2 cellular contexts compared by ENCODE assay signal in the genomic region with DNA sequence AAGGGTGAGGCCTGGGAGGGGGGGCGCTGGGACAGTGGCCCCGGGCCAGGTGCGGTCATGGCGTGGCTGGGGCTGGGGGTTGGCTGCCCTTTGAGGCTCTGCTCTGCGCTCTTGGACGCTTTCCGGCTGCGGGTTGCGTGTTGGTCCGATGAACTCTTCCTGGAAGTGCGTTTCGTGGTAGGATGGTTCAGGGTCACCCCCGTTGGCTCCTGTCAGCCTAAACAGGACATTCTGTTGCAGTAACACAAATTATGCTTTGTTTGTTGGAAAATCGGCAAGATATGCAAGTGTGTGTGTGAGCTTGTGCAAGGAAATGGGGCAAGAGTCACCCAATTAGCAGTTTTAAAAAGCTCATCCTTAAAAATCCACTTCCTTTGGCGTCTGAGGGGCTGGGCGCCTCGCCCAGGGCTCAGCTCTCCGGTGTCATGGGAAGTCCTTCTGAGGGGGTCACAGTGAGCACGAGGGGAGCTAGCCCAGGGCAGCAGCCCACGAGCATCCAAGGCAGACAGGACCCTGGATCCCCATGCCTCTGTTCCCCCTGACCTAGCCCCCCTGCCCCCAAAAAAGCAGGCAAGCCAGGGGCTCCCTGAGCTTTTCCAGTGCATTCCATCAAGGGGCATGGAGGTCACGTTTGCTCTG.
TF ChIP-seq lines count a peak whose summit lies in the region.

No MANE protein-coding gene starts in this region.

TF ChIP-seq in SK-N-SH, 30 proteins besides CTCF, POLR2A, EP300 and RAD21:
- TF ChIP-seq FOXM1 (IDR thresholded peaks at IDR 0.05; ENCODE audit: low read depth): no peak
- no peak for TF ChIP-seq YY1 (IDR thresholded peaks at IDR 0.05; ENCODE audit: low read depth)
- TF ChIP-seq, protein P1, sequence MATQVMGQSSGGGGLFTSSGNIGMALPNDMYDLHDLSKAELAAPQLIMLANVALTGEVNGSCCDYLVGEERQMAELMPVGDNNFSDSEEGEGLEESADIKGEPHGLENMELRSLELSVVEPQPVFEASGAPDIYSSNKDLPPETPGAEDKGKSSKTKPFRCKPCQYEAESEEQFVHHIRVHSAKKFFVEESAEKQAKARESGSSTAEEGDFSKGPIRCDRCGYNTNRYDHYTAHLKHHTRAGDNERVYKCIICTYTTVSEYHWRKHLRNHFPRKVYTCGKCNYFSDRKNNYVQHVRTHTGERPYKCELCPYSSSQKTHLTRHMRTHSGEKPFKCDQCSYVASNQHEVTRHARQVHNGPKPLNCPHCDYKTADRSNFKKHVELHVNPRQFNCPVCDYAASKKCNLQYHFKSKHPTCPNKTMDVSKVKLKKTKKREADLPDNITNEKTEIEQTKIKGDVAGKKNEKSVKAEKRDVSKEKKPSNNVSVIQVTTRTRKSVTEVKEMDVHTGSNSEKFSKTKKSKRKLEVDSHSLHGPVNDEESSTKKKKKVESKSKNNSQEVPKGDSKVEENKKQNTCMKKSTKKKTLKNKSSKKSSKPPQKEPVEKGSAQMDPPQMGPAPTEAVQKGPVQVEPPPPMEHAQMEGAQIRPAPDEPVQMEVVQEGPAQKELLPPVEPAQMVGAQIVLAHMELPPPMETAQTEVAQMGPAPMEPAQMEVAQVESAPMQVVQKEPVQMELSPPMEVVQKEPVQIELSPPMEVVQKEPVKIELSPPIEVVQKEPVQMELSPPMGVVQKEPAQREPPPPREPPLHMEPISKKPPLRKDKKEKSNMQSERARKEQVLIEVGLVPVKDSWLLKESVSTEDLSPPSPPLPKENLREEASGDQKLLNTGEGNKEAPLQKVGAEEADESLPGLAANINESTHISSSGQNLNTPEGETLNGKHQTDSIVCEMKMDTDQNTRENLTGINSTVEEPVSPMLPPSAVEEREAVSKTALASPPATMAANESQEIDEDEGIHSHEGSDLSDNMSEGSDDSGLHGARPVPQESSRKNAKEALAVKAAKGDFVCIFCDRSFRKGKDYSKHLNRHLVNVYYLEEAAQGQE (IDR thresholded peaks at IDR 0.05; ENCODE audit: low read depth, low read length): no peak
- TF ChIP-seq RXRA (IDR thresholded peaks at IDR 0.05; ENCODE audit: borderline replicate concordance, low read depth): no peak
- no peak for TF ChIP-seq TAF1 (IDR thresholded peaks at IDR 0.05; ENCODE audit: borderline replicate concordance, low read depth, low read length)
- no peak for TF ChIP-seq TCF12 (IDR thresholded peaks at IDR 0.05)
- TF ChIP-seq JUND (IDR thresholded peaks at IDR 0.05): no peak
- no peak for TF ChIP-seq FOXJ3 (CRISPR knock-in tag; IDR thresholded peaks at IDR 0.05)
- TF ChIP-seq SMC3 (IDR thresholded peaks at IDR 0.05; ENCODE audit: low read depth, low read length): no peak
- TF ChIP-seq POLR2AphosphoS5 (IDR thresholded peaks at IDR 0.05; ENCODE audit: low read depth, low read length): no peak

TF ChIP-seq in SK-N-SH treated with all-trans-retinoic acid at 6 μM for 48 hours, 23 proteins besides CTCF, POLR2A, EP300 and RAD21:
- TF ChIP-seq, protein P2, sequence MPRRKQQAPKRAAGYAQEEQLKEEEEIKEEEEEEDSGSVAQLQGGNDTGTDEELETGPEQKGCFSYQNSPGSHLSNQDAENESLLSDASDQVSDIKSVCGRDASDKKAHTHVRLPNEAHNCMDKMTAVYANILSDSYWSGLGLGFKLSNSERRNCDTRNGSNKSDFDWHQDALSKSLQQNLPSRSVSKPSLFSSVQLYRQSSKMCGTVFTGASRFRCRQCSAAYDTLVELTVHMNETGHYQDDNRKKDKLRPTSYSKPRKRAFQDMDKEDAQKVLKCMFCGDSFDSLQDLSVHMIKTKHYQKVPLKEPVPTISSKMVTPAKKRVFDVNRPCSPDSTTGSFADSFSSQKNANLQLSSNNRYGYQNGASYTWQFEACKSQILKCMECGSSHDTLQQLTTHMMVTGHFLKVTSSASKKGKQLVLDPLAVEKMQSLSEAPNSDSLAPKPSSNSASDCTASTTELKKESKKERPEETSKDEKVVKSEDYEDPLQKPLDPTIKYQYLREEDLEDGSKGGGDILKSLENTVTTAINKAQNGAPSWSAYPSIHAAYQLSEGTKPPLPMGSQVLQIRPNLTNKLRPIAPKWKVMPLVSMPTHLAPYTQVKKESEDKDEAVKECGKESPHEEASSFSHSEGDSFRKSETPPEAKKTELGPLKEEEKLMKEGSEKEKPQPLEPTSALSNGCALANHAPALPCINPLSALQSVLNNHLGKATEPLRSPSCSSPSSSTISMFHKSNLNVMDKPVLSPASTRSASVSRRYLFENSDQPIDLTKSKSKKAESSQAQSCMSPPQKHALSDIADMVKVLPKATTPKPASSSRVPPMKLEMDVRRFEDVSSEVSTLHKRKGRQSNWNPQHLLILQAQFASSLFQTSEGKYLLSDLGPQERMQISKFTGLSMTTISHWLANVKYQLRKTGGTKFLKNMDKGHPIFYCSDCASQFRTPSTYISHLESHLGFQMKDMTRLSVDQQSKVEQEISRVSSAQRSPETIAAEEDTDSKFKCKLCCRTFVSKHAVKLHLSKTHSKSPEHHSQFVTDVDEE (CRISPR knock-in tag; IDR thresholded peaks at IDR 0.05): no peak
- TF ChIP-seq CSRNP3 (CRISPR knock-in tag; IDR thresholded peaks at IDR 0.05) (no peak), ZC3H10 (CRISPR knock-in tag; IDR thresholded peaks at IDR 0.05) (no peak), POU6F1 (CRISPR knock-in tag; IDR thresholded peaks at IDR 0.05; ENCODE audit: borderline replicate concordance, low read depth) (no peak)
- TF ChIP-seq, protein P3, sequence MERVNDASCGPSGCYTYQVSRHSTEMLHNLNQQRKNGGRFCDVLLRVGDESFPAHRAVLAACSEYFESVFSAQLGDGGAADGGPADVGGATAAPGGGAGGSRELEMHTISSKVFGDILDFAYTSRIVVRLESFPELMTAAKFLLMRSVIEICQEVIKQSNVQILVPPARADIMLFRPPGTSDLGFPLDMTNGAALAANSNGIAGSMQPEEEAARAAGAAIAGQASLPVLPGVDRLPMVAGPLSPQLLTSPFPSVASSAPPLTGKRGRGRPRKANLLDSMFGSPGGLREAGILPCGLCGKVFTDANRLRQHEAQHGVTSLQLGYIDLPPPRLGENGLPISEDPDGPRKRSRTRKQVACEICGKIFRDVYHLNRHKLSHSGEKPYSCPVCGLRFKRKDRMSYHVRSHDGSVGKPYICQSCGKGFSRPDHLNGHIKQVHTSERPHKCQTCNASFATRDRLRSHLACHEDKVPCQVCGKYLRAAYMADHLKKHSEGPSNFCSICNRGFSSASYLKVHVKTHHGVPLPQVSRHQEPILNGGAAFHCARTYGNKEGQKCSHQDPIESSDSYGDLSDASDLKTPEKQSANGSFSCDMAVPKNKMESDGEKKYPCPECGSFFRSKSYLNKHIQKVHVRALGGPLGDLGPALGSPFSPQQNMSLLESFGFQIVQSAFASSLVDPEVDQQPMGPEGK (CRISPR knock-in tag; IDR thresholded peaks at IDR 0.05; ENCODE audit: borderline replicate concordance): no peak
